In genomic region chr2:64832926-64833325, GRCh38 we compare ENCODE assay signal across 24 cellular contexts.
A peak's percentile ranks its signal among the peaks of the same experiment; 100 is the strongest.
DNase-seq lines count a peak whose midpoint lies in the region; ATAC-seq, FAIRE-seq and TF ChIP-seq lines count a peak whose summit lies in the region.
"Had no signal": no experiment of that assay in that cellular context is flagged by ENCODE, and none has a peak within 500 bp of the region (broad histone marks: within the 10 kb centered on the region; RNA-seq: fewer than 3 reads in every experiment).

No MANE protein-coding gene starts in this region.

- intact Hi-C loops in dendritic cell treated with granulocyte-macrophage colony-stimulating factor and Interleukin-4, amounts not matched to agents 40 ng/mL and 50 ng/mL, for 4 days (cut with micrococcal nuclease), result loop anchor here (5.0 kb wide), 1 partner anchor 66 kb away; no protein-coding TSS in a partner anchor
- intact Hi-C loops in vagina (cut with DNase I), result loop anchor here (10.0 kb wide), 1 partner anchor 48 kb away; no protein-coding TSS in a partner anchor

- TF ChIP-seq CTCF in foreskin keratinocyte (conservative IDR thresholded peaks at IDR 0.05) (no peak), vagina (IDR thresholded peaks at IDR 0.05) (no peak)

- H3K36me3 Mint-ChIP-seq in dendritic cell treated with granulocyte-macrophage colony-stimulating factor and Interleukin-4, amounts not matched to agents 40 ng/mL and 50 ng/mL, for 4 days (ENCODE audit: low read depth), result no peaks in the 10 kb centered on the region
- H3K36me3 Mint-ChIP-seq: IgD-negative memory B cell had no signal

- H3K27me3 ChIP-seq in foreskin keratinocyte, result no peaks in the 10 kb centered on the region
- H3K27me3 ChIP-seq in vagina, result no peaks in the 10 kb centered on the region
- H3K27me3 ChIP-seq: MG63 had no signal

- peak overlapping the region; percentile 9 for H3K27ac Mint-ChIP-seq in dendritic cell treated with granulocyte-macrophage colony-stimulating factor and Interleukin-4, amounts not matched to agents 40 ng/mL and 50 ng/mL, for 4 days

- H3K36me3 ChIP-seq in vagina, result no peaks in the 10 kb centered on the region
- H3K36me3 ChIP-seq: HAP-1, MG63 had no signal

- H3K4me3 ChIP-seq in vagina, result no peak overlapping the region
- H3K4me3 ChIP-seq: HAP-1, MG63 had no signal

- no peak for FAIRE-seq in GM12891 (lab: Jason Lieb, UNC)
- FAIRE-seq: HTR-8/SVneo had no signal

- peaks cover 56% of the 10 kb centered on the region for H3K4me1 Mint-ChIP-seq in dendritic cell treated with granulocyte-macrophage colony-stimulating factor and Interleukin-4, amounts not matched to agents 40 ng/mL and 50 ng/mL, for 4 days (ENCODE audit: low read depth)

- ATAC-seq in foreskin keratinocyte, result no peak
- no peak for ATAC-seq in HG03159 (IDR thresholded peaks at IDR 0.05; ENCODE audit: unreplicated experiment)

- H3K27me3 Mint-ChIP-seq in dendritic cell treated with granulocyte-macrophage colony-stimulating factor and Interleukin-4, amounts not matched to agents 40 ng/mL and 50 ng/mL, for 4 days, result no peaks in the 10 kb centered on the region
- H3K27me3 Mint-ChIP-seq: IgD-negative memory B cell had no signal

- DNase-seq in NCI-H82 (lab: John Stamatoyannopoulos, UW), result peak; percentile 29
- DNase-seq in NCI-H82 treated with DMSO at 0.1 percent for 48 hours (lab: John Stamatoyannopoulos, UW; ENCODE audit: unreplicated experiment), result no peak
- DNase-seq in foreskin keratinocyte, result peak; percentile 38 to 58
- DNase-seq in vagina (ENCODE audit: extremely low spot score in 2 of 2), result no peak
- no peak for DNase-seq in cerebellar cortex (ENCODE audit: low spot score)
- DNase-seq in GM12891 (ENCODE audit: insufficient read length, low spot score), result no peak
- DNase-seq: AML-193; DMS79; Karpas-422; MG63; NCI-H1048; NCI-H1436; NCI-H2029; NCI-H2171; NCI-H526 treated with DMSO at 0.1 percent for 48 hours; NK-92 treated with Interleukin-12 subunit alpha and Interleukin-12 subunit beta, amount 100 ng/mL, for 24 hours; SHP77 treated with DMSO at 0.1 percent for 48 hours had no signal

- TF ChIP-seq POLR2A in vagina (IDR thresholded peaks at IDR 0.05) (no peak), GM12891 (IDR thresholded peaks at IDR 0.05; ENCODE audit: low read depth, low read length) (no peak)

- no peaks in the 10 kb centered on the region for H3K9me3 Mint-ChIP-seq in dendritic cell treated with granulocyte-macrophage colony-stimulating factor and Interleukin-4, amounts not matched to agents 40 ng/mL and 50 ng/mL, for 4 days
- H3K9me3 Mint-ChIP-seq: IgD-negative memory B cell had no signal

- no peaks in the 10 kb centered on the region for H3K9me3 ChIP-seq in vagina
- H3K9me3 ChIP-seq: HAP-1 had no signal

- H3K4me1 ChIP-seq in foreskin keratinocyte, result peaks cover 11% of the 10 kb centered on the region
- H3K4me1 ChIP-seq in vagina, result peaks cover 27% of the 10 kb centered on the region
- H3K4me1 ChIP-seq: HAP-1 had no signal

- no peak overlapping the region for H3K4me3 Mint-ChIP-seq in dendritic cell treated with granulocyte-macrophage colony-stimulating factor and Interleukin-4, amounts not matched to agents 40 ng/mL and 50 ng/mL, for 4 days

- H3K27ac ChIP-seq in foreskin keratinocyte (no peak overlapping the region), vagina (peak overlapping the region; percentile 70)
- H3K27ac ChIP-seq: 22Rv1, C4-2B had no signal

TF ChIP-seq in GM12891, 5 proteins besides CTCF, POLR2A, EP300 and RAD21:
- TF ChIP-seq POU2F2 (IDR thresholded peaks at IDR 0.05; ENCODE audit: low read depth, low read length) (no peak), PAX5 (IDR thresholded peaks at IDR 0.05; ENCODE audit: insufficient read depth, low read length, severe bottlenecking) (no peak), TAF1 (IDR thresholded peaks at IDR 0.05; ENCODE audit: low read depth, low read length) (no peak), POLR2AphosphoS5 (IDR thresholded peaks at IDR 0.05; ENCODE audit: low read depth, low read length) (no peak), SPI1 (IDR thresholded peaks at IDR 0.05; ENCODE audit: low read depth, low read length) (no peak)

Comparison
In these comparisons a context has a peak if more than half of its experiments do, and no peak if none do; other contexts are left out.
1. DNase-seq: peak in NCI-H82 (single experiment) and foreskin keratinocyte (2 of 2); none in NCI-H82 treated with DMSO at 0.1 percent for 48 hours (single experiment), vagina (0 of 2), cerebellar cortex (single experiment) and GM12891 (single experiment).